In the genomic region with DNA sequence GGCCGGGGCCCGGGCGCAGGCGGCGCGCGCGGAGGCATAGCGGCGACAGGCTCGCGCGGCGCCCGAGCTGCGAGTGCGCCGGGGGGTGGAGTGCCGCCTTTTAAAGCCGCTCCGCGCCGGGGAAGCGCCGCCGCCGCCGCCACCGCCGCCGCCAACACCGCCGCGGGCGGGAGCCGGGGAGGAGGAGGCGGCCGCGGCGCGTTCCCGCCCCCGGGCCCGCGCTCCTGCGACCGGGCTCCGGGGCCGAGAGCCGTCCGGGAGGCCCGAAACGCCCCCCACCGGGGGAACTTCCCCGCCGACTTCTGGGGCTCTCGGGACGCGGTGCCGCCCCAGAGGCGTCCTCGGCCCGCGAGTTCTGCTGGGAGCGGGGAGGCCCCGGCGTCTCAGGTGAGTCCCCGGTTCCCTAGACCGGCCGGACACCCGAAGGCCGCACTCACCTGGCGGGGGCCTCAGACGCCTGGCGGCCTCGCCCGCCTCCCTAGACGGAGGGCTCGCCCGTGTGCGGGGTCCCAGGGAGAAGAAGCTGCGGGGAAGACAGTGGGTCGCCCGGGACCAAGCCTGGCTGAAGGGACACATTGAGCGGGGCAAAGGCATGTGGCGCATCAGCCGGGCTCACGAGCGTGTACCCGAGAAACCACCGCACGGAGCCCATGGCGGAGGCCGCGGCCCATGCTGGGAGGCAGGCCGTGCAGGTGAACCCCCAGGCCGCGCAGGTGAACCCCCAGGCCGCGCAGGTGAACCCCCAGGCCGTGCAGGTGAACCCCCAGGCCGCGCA, we compare ENCODE assay signal across 8 cellular contexts. TPM values are rescaled to one million over a fixed set of nuclear protein-coding genes. Genes with fewer than 3 reads are reported as not detected.
DNase-seq lines count a peak whose midpoint lies in the region; ATAC-seq and TF ChIP-seq lines count a peak whose summit lies in the region.

A gene (minus strand): TSS at position 75 of the 775 bp plus-strand sequence. CDS start 37 bp downstream, at position 38.

- H3K27me3 Mint-ChIP-seq in H9 (ENCODE audit: low read depth) = peaks cover 78% of the 10 kb centered on the region

- H3K9ac ChIP-seq in H9 (ENCODE audit: extremely low read depth, insufficient read length, low read length) (no peak within 1 kb of the TSS), liver (ENCODE audit: low read depth in 1 of 2, low read length in 2 of 2) (peak within 1 kb of the TSS; percentile 87 to 98)

- DNase-seq in A673 (ENCODE audit: low spot score) = peak; percentile 41
- DNase-seq in H9 = peak; percentile 50
- DNase-seq in breast epithelium (ENCODE audit: low spot score in 2 of 2) = no peak
- DNase-seq in tibial artery = no peak
- no peak for DNase-seq in T-helper 9 cell

- H3K23me2 ChIP-seq in H9 (ENCODE audit: insufficient read length, low read depth, low read length, poor library complexity, severe bottlenecking) = peaks cover 5% of the 10 kb centered on the region

- H3K36me3 Mint-ChIP-seq in H9 (ENCODE audit: insufficient read depth in 1 of 3, low read depth in 3 of 3) = peaks cover 0 to 23% (median 1%) of the 10 kb centered on the region in 3 experiments; a peak in 4 of 7 replicates

- H3K9me3 ChIP-seq in A673 (ENCODE audit: low read depth, low read length, poor library complexity, severe bottlenecking) (no peaks in the 10 kb centered on the region), H9 (ENCODE audit: control insufficient read depth, low read depth, low read length) (no peaks in the 10 kb centered on the region), breast epithelium (no peaks in the 10 kb centered on the region), liver (ENCODE audit: control insufficient read depth in 4 of 4, low read length in 3 of 4) (no peaks in the 10 kb centered on the region), tibial artery (no peaks in the 10 kb centered on the region)

- H2BK5ac ChIP-seq in H9 (ENCODE audit: insufficient read length, low read length) = no peak within 1 kb of the TSS

- H3K27me3 ChIP-seq in A673 (replicated peaks; ENCODE audit: insufficient read depth, low read depth, low read length, poor library complexity) (peaks cover 31% of the 10 kb centered on the region), H9 (ENCODE audit: insufficient read depth, low read length) (peaks cover 16% of the 10 kb centered on the region; the same call in 1 of the 2 replicates), breast epithelium (peaks cover 4 to 20% of the 10 kb centered on the region in 2 donors), liver (ENCODE audit: control insufficient read depth in 4 of 4, insufficient read depth in 4 of 4, low read length in 3 of 4) (no peaks in the 10 kb centered on the region), tibial artery (peaks cover 0 to 45% of the 10 kb centered on the region in 2 donors)

- no peak within 1 kb of the TSS for H2AFZ ChIP-seq in H9 (ENCODE audit: low read length)

- H3K56ac ChIP-seq in H9 (ENCODE audit: insufficient read length, low read depth, low read length) = no peak within 1 kb of the TSS

- H2BK120ac ChIP-seq in H9 (ENCODE audit: low read depth, low read length, poor library complexity, severe bottlenecking) = no peak within 1 kb of the TSS

- no peak within 1 kb of the TSS for H2AK5ac ChIP-seq in H9 (ENCODE audit: insufficient read length, low read length)

- peak within 1 kb of the TSS; percentile 39 for H3K4me3 ChIP-seq in A673 (ENCODE audit: low read depth, low read length, poor library complexity, severe bottlenecking)
- H3K4me3 ChIP-seq in breast epithelium = peak within 1 kb of the TSS; percentile 38 to 67 (median 46)
- H3K4me3 ChIP-seq in liver (ENCODE audit: low read depth in 1 of 3, low read length in 3 of 3) = peak within 1 kb of the TSS; percentile 76 to 84 (median 84)
- peak within 1 kb of the TSS; percentile 16 to 42 for H3K4me3 ChIP-seq in tibial artery

- CTCF ChIA-PET in A673 (lab: Charles Lee) = no interaction called here

- H3K4me1 Mint-ChIP-seq in H9 = peaks cover 6 to 13% of the 10 kb centered on the region in 2 experiments

- no peaks in the 10 kb centered on the region for H3K36me3 ChIP-seq in A673 (ENCODE audit: insufficient read depth, low read length, poor library complexity, severe bottlenecking)
- H3K36me3 ChIP-seq in breast epithelium = no peaks in the 10 kb centered on the region
- H3K36me3 ChIP-seq in liver (ENCODE audit: control insufficient read depth in 4 of 4, insufficient read depth in 3 of 4, low read depth in 1 of 4, low read length in 3 of 4) = peaks cover 2 to 6% (median 3%) of the 10 kb centered on the region in 4 donors
- no peaks in the 10 kb centered on the region for H3K36me3 ChIP-seq in tibial artery

- peak within 1 kb of the TSS; percentile 24 for H3K4me2 ChIP-seq in H9 (ENCODE audit: insufficient read depth, insufficient read length, low read length)

- H3T11ph ChIP-seq in H9 (ENCODE audit: low read length) = no peak within 1 kb of the TSS

- no peak within 1 kb of the TSS for H3K4ac ChIP-seq in H9 (ENCODE audit: low read depth, low read length)

- intact Hi-C loops in A673 (cut with micrococcal nuclease; ENCODE audit: unreplicated experiment) (no loop called here), breast epithelium (cut with DNase I; ENCODE audit: low total_unique reads) (no loop called here), tibial artery (cut with DNase I; ENCODE audit: low total_unique reads) (loop anchor here (5.0 kb wide), 1 partner anchor 188 kb away; no protein-coding TSS in a partner anchor)

- BruUV-seq in A673 (replicated peaks; lab: Mats Ljungman, UMichigan) = no TSS peak

- H3K4me1 ChIP-seq in A673 (ENCODE audit: insufficient read depth, low read length, poor library complexity, severe bottlenecking) (no peaks in the 10 kb centered on the region), H9 (ENCODE audit: insufficient read depth, low read length) (no peaks in the 10 kb centered on the region), breast epithelium (no peaks in the 10 kb centered on the region), liver (ENCODE audit: control insufficient read depth in 4 of 4, insufficient read depth in 4 of 4, low read length in 3 of 4) (peaks cover 0 to 3% (median 2%) of the 10 kb centered on the region in 4 donors), tibial artery (peaks cover 0 to 12% (median 2%) of the 10 kb centered on the region in 4 donors)

- H3K4me3 Mint-ChIP-seq in H9 = peak within 1 kb of the TSS; percentile 59 to 78

- no peak within 1 kb of the TSS for H4K91ac ChIP-seq in H9 (ENCODE audit: insufficient read length, low read depth, low read length)

- no peak within 1 kb of the TSS for H4K5ac ChIP-seq in H9 (ENCODE audit: insufficient read length, low read depth, low read length)

- POLR2A ChIA-PET in A673 (lab: Charles Lee; ENCODE audit: low non-redundant PET) = no interaction called here

- H3K27ac ChIP-seq in A673 (ENCODE audit: low read depth, low read length, poor library complexity, severe bottlenecking) = no peak within 1 kb of the TSS
- H3K27ac ChIP-seq in H9 (ENCODE audit: insufficient read length, low read depth, low read length) = no peak within 1 kb of the TSS
- no peak within 1 kb of the TSS for H3K27ac ChIP-seq in breast epithelium
- H3K27ac ChIP-seq in liver (ENCODE audit: low read depth in 1 of 2, low read length in 2 of 2) = peak within 1 kb of the TSS; percentile 90 to 91
- H3K27ac ChIP-seq in tibial artery = no peak within 1 kb of the TSS

- H4K8ac ChIP-seq in H9 (replicated peaks; ENCODE audit: insufficient read length, low read depth, low read length) = no peak within 1 kb of the TSS

- H3K23ac ChIP-seq in H9 (ENCODE audit: insufficient read length, low read depth, low read length) = no peak within 1 kb of the TSS

- H3K79me2 ChIP-seq in H9 (ENCODE audit: insufficient read depth, low read length) = no peaks in the 10 kb centered on the region

- no peak within 1 kb of the TSS for H2BK20ac ChIP-seq in H9 (ENCODE audit: low read depth, low read length, poor library complexity, severe bottlenecking)

- H3K9me3 Mint-ChIP-seq in H9 = peaks cover 18 to 22% of the 10 kb centered on the region in 2 experiments

- TF ChIP-seq RAD21 in liver (IDR thresholded peaks at IDR 0.05) = no peak

- no peak within 1 kb of the TSS for H2BK12ac ChIP-seq in H9 (ENCODE audit: insufficient read length, low read depth, low read length)

- no peak within 1 kb of the TSS for H2BK15ac ChIP-seq in H9 (ENCODE audit: low read depth, low read length)

- no peaks in the 10 kb centered on the region for H4K20me1 ChIP-seq in H9 (ENCODE audit: control insufficient read depth, insufficient read depth, insufficient read length)

- ATAC-seq in GM21786 (IDR thresholded peaks at IDR 0.05; ENCODE audit: unreplicated experiment) (no peak), GM19351 (IDR thresholded peaks at IDR 0.05; ENCODE audit: unreplicated experiment) (no peak)

- no peak for TF ChIP-seq CTCF in A673 (conservative IDR thresholded peaks at IDR 0.05; ENCODE audit: low read depth, low read length)
- TF ChIP-seq CTCF in H9 (conservative IDR thresholded peaks at IDR 0.05) = no peak
- no peak for TF ChIP-seq CTCF in breast epithelium (IDR thresholded peaks at IDR 0.05)
- TF ChIP-seq CTCF in liver (IDR thresholded peaks at IDR 0.05; ENCODE audit: low read depth, low read length, missing input control) = no peak
- no peak for TF ChIP-seq CTCF in tibial artery (IDR thresholded peaks at IDR 0.05)

- no peak within 1 kb of the TSS; the same call in 1 of the 2 replicates for H3K14ac ChIP-seq in H9 (ENCODE audit: insufficient read depth, low read length)

- H3K79me1 ChIP-seq in H9 (ENCODE audit: insufficient read depth, low read depth, low read length, poor library complexity, severe bottlenecking) = no peaks in the 10 kb centered on the region

- TF ChIP-seq POLR2A in breast epithelium (IDR thresholded peaks at IDR 0.05) = no peak

- no peak within 1 kb of the TSS for H3K18ac ChIP-seq in H9 (ENCODE audit: insufficient read length, low read depth, low read length)

- WGBS in H9 (ENCODE audit: extremely low coverage, insufficient read length, low lambda C conversion rate) = no CpG with 5 or more reads among the region's 103 CpGs
- WGBS in liver = 18% methylated on average over 103 of the region's 103 CpGs

- no peak within 1 kb of the TSS for H3K27ac Mint-ChIP-seq in H9

TF ChIP-seq in liver, 16 proteins besides CTCF, POLR2A, EP300 and RAD21 (continues in another document):
- TF ChIP-seq GABPA (IDR thresholded peaks at IDR 0.05 in 1 of 2, conservative IDR thresholded peaks at IDR 0.05 in 1 of 2) = no peak

RNA-seq across cellular contexts. Expression of the gene that starts here (rescaled TPM):
- total RNA-seq in A673 (2021) (2.6 and 4.3 TPM in 2 replicates), H9 (2021) (3.4 and 4.0 TPM in 2 replicates), breast epithelium (10 to 100 TPM in 2 of 3 donors, 1 to 10 TPM in 1; 7.2 to 19.7 (median 18.0) TPM), liver (100 to 1,000 TPM; 124 to 398 TPM)
- 100 to 1,000 TPM in 1 of 2 donors, 10 to 100 TPM in 1; 94.8 to 212 TPM for polyA plus RNA-seq in liver

Comparison
In these comparisons a context has a peak if more than half of its experiments do, and no peak if none do; other contexts are left out.
1. RNA of the gene that starts here (total RNA-seq): 124 to 398 TPM in liver; 7.2 to 19.7 TPM in breast epithelium, 3.4 to 4.0 TPM in H9 and 2.6 to 4.3 TPM in A673; every median in the first group is over 4 times any median in the second.
2. DNase-seq: peak in A673 (single experiment) and H9 (single experiment); none in breast epithelium (0 of 2), tibial artery (0 of 2) and T-helper 9 cell (single experiment).
3. H3K27ac ChIP-seq: peak in liver (2 of 2); none in A673 (single experiment), H9 (single experiment), breast epithelium (0 of 2) and tibial artery (0 of 2).
4. H3K4me3 ChIP-seq: peak in every context shown above with its lines; median percentile 84 in liver; 46 in breast epithelium; 39 in A673; 29 in tibial artery.